Comparison of ENCODE assay signal across 8 cellular contexts in the genomic region with DNA sequence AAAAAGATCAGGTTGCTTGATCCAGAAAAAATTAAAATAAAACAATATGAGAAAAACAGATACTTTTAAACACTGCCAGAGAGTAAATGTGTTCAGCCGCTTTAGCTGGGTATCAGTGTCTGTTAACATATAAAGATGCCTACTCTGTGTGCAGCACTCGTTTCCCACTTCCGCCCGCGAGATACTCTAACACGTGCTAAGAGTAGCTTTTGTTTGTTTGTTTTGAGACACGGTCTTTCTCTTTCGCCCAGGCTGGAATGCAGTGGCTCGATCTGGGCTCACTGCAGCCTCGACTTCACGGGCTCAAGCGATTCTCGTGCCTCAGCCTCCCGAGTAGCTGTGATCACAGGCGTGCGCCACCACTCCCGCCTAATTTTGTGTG.
DNase-seq lines count a peak whose midpoint lies in the region; ATAC-seq and TF ChIP-seq lines count a peak whose summit lies in the region.

No MANE protein-coding gene starts in this region.

- no peaks in the 10 kb centered on the region for H3K9me3 ChIP-seq in HUES48 (ENCODE audit: control insufficient read depth, insufficient read depth, low read length)

- H3K9ac ChIP-seq in HUES48 (ENCODE audit: low read depth, low read length) = no peak overlapping the region

- H3K4me1 ChIP-seq in HUES48 (ENCODE audit: control insufficient read depth, insufficient read depth, low read length) = peaks cover 5% of the 10 kb centered on the region; the same call in 1 of the 2 replicates

- H3K4me3 ChIP-seq in HUES48 (ENCODE audit: low read depth, low read length) (peak overlapping the region; percentile 49), iPS-11a (ENCODE audit: low read depth, low read length) (peak overlapping the region; percentile 35)

- H3K4me1 Mint-ChIP-seq in activated naive CD4-positive, alpha-beta T cell treated with anti-CD3 and anti-CD28 coated beads, Interleukin-2, amount 50 U/mL, for 24 hours = peaks cover 30% of the 10 kb centered on the region

- H3K27ac Mint-ChIP-seq in activated naive CD4-positive, alpha-beta T cell treated with anti-CD3 and anti-CD28 coated beads, Interleukin-2, amount 50 U/mL, for 24 hours = peak overlapping the region; percentile 91

- no peaks in the 10 kb centered on the region for H3K27me3 Mint-ChIP-seq in activated naive CD4-positive, alpha-beta T cell treated with anti-CD3 and anti-CD28 coated beads, Interleukin-2, amount 50 U/mL, for 24 hours

- DNase-seq in DMS 273 (lab: John Stamatoyannopoulos, UW; ENCODE audit: unreplicated experiment) (peak; percentile 58), DMS 273 treated with DMSO at 0.1 percent for 48 hours (lab: John Stamatoyannopoulos, UW) (no peak), GM10248 (ENCODE audit: extremely low spot score) (no peak)
- no peak for DNase-seq in stimulated activated naive CD8-positive, alpha-beta T cell treated with anti-CD3 and anti-CD28 coated beads, Interleukin-15, Interleukin-2, amounts not matched to agents 100 U/mL and 50 U/mL, for 24 hours

- H3K27ac ChIP-seq in HUES48 (ENCODE audit: low read depth, low read length) = no peak overlapping the region

- TF ChIP-seq CTCF in GM10248 (IDR thresholded peaks at IDR 0.05; ENCODE audit: control extremely low read depth, extremely low read depth, low read depth, missing control alignments) = no peak

- H3K36me3 ChIP-seq in HUES48 (ENCODE audit: control insufficient read depth, insufficient read depth, low read length) = peaks cover 25% of the 10 kb centered on the region

- peak; percentile 7 for ATAC-seq in stimulated activated naive CD8-positive, alpha-beta T cell treated with anti-CD3 and anti-CD28 coated beads, Interleukin-15, Interleukin-2, amounts not matched to agents 100 U/mL and 50 U/mL, for 24 hours
- no peak for ATAC-seq in HG03469 (IDR thresholded peaks at IDR 0.05; ENCODE audit: unreplicated experiment)

- POLR2A ChIA-PET in GM10248 (lab: Yijun Ruan, JAX) = interaction anchor here (2.2 kb wide), 1 partner anchor 67 kb away, joined by 6 read pairs; the partner anchor contains the start of gene EHD1

- peaks cover 1% of the 10 kb centered on the region for H3K36me3 Mint-ChIP-seq in activated naive CD4-positive, alpha-beta T cell treated with anti-CD3 and anti-CD28 coated beads, Interleukin-2, amount 50 U/mL, for 24 hours

- peak overlapping the region; percentile 97 for H3K4me3 Mint-ChIP-seq in activated naive CD4-positive, alpha-beta T cell treated with anti-CD3 and anti-CD28 coated beads, Interleukin-2, amount 50 U/mL, for 24 hours

- CTCF ChIA-PET in GM10248 (lab: Yijun Ruan, JAX) = interaction anchor here (1.1 to 2.1 kb wide), 4 partner anchors 15 to 83 kb away, joined by 3 to 4 read pairs (median 4); partner anchors contain the start of gene CDC42BPG

- H3K27me3 ChIP-seq in HUES48 (ENCODE audit: control insufficient read depth, insufficient read depth, low read length) = no peaks in the 10 kb centered on the region

- H3K9me3 Mint-ChIP-seq in activated naive CD4-positive, alpha-beta T cell treated with anti-CD3 and anti-CD28 coated beads, Interleukin-2, amount 50 U/mL, for 24 hours = no peaks in the 10 kb centered on the region
